ENCODE assay signal across 30 cellular contexts in genomic region chrX:53605004-53605403, GRCh38.
"Had no signal": no experiment of that assay in that cellular context is flagged by ENCODE, and none has a peak within 500 bp of the region (broad histone marks: within the 10 kb centered on the region; RNA-seq: fewer than 3 reads in every experiment).

No MANE protein-coding gene starts in this region.

- H3K4me3 Mint-ChIP-seq: activated CD8-positive, alpha-beta T cell treated with anti-CD3 and anti-CD28 coated beads, Interleukin-2, amount 10 ng/mL, durations not matched to agents 7 days and 5 days; activated naive CD8-positive, alpha-beta T cell treated with anti-CD3 and anti-CD28 coated beads, Interleukin-2, amount 50 U/mL, for 24 hours; activated T-helper 1 cell treated with anti-CD3 and anti-CD28 coated beads, Interleukin-12 subunit alpha, Interleukin-12 subunit beta, Interleukin-2, Interleukin-4 antibody, amounts not matched to agents 30 ng/mL and 10 ng/mL and 1 ng/mL, durations not matched to agents 14 hours and 24 hours and 36 hours; brain; central memory CD8-positive, alpha-beta T cell; endodermal cell; memory B cell; nephron had no signal

- H3K9me3 Mint-ChIP-seq: activated naive CD8-positive, alpha-beta T cell treated with anti-CD3 and anti-CD28 coated beads, Interleukin-2, amount 50 U/mL, for 24 hours; activated T-helper 1 cell treated with anti-CD3 and anti-CD28 coated beads, Interleukin-12 subunit alpha, Interleukin-12 subunit beta, Interleukin-2, Interleukin-4 antibody, amounts not matched to agents 30 ng/mL and 10 ng/mL and 1 ng/mL, durations not matched to agents 14 hours and 24 hours and 36 hours; brain; central memory CD8-positive, alpha-beta T cell; memory B cell; nephron had no signal

- FAIRE-seq: TTC549 had no signal

- H3K27me3 ChIP-seq: colonic mucosa, neutrophil, ovary, upper lobe of right lung had no signal

- H3K27me3 Mint-ChIP-seq: activated naive CD8-positive, alpha-beta T cell treated with anti-CD3 and anti-CD28 coated beads, Interleukin-2, amount 50 U/mL, for 24 hours; brain; central memory CD8-positive, alpha-beta T cell; memory B cell had no signal

- H3K4me1 Mint-ChIP-seq: activated naive CD8-positive, alpha-beta T cell treated with anti-CD3 and anti-CD28 coated beads, Interleukin-2, amount 50 U/mL, for 24 hours; brain; central memory CD8-positive, alpha-beta T cell; endodermal cell; memory B cell; nephron had no signal

- ATAC-seq: activated CD8-positive, alpha-beta T cell treated with anti-CD3 and anti-CD28 coated beads, Interleukin-2, amount 10 ng/mL, durations not matched to agents 7 days and 5 days; activated naive CD8-positive, alpha-beta T cell treated with anti-CD3 and anti-CD28 coated beads, Interleukin-2, amount 50 U/mL, for 24 hours; left ventricle myocardium superior; psoas muscle; right cardiac atrium; stimulated activated naive CD8-positive, alpha-beta T cell treated with anti-CD3 and anti-CD28 coated beads, Interleukin-15, Interleukin-2, amounts not matched to agents 100 U/mL and 50 U/mL, for 24 hours; upper lobe of right lung had no signal

- H3K4me1 ChIP-seq: colonic mucosa, psoas muscle, upper lobe of right lung had no signal

- H3K27ac Mint-ChIP-seq: activated CD8-positive, alpha-beta T cell treated with anti-CD3 and anti-CD28 coated beads, Interleukin-2, amount 10 ng/mL, durations not matched to agents 7 days and 5 days; activated naive CD8-positive, alpha-beta T cell treated with anti-CD3 and anti-CD28 coated beads, Interleukin-2, amount 50 U/mL, for 24 hours; activated T-helper 1 cell treated with anti-CD3 and anti-CD28 coated beads, Interleukin-12 subunit alpha, Interleukin-12 subunit beta, Interleukin-2, Interleukin-4 antibody, amounts not matched to agents 30 ng/mL and 10 ng/mL and 1 ng/mL, durations not matched to agents 14 hours and 24 hours and 36 hours; brain; endodermal cell; memory B cell; nephron had no signal

- H3K36me3 ChIP-seq: colonic mucosa, ovary had no signal

- H3K4me3 ChIP-seq: colonic mucosa, ovary, psoas muscle, upper lobe of right lung had no signal

- H3K9me3 ChIP-seq: colonic mucosa, neutrophil, ovary, psoas muscle, upper lobe of right lung had no signal

- DNase-seq: activated CD4-positive, alpha-beta T cell treated with anti-CD3 and anti-CD28 coated beads for 1 hour; activated CD4-positive, alpha-beta T cell treated with anti-CD3 and anti-CD28 coated beads, Interleukin-2, amount 50 U/mL, for 1 hour; activated CD8-positive, alpha-beta T cell treated with anti-CD3 and anti-CD28 coated beads, Interleukin-2, amount 10 ng/mL, durations not matched to agents 7 days and 5 days; activated gamma-delta T cell; activated naive CD4-positive, alpha-beta T cell treated with anti-CD3 and anti-CD28 coated beads, Interleukin-2, amount 50 U/mL, for 16 hours; activated naive CD8-positive, alpha-beta T cell treated with anti-CD3 and anti-CD28 coated beads, Interleukin-2, amount 50 U/mL, for 24 hours; anterior cingulate cortex; colonic mucosa; endodermal cell; foreskin melanocyte; glutamatergic neuron; hippocampal formation; left ventricle myocardium superior; ovary; psoas muscle; right cardiac atrium; stimulated activated CD4-positive, alpha-beta T cell treated with anti-CD3 and anti-CD28 coated beads, Interleukin-12 subunit alpha, Interleukin-12 subunit beta, amount 100 ng/mL, for 4 hours; stimulated activated CD4-positive, alpha-beta T cell treated with anti-CD3 and anti-CD28 coated beads, Interleukin-4, amount 100 ng/mL, for 4 hours; stimulated activated naive CD8-positive, alpha-beta T cell treated with anti-CD3 and anti-CD28 coated beads, Interleukin-15, Interleukin-2, amounts not matched to agents 100 U/mL and 50 U/mL, for 24 hours; T-helper 1 cell; upper lobe of right lung; WERI-Rb-1 had no signal

- H3K27ac ChIP-seq: colonic mucosa, epithelial cell of prostate, neutrophil, ovary, psoas muscle, upper lobe of right lung, WERI-Rb-1 had no signal
